In genomic region chr1:221138516-221138915, GRCh38 we compare ENCODE assay signal across 32 cellular contexts.
"Had no signal": no experiment of that assay in that cellular context is flagged by ENCODE, and none has a peak within 500 bp of the region (broad histone marks: within the 10 kb centered on the region; RNA-seq: fewer than 3 reads in every experiment).

No MANE protein-coding gene starts in this region.

- H2AFZ ChIP-seq: hepatocyte had no signal

- H3K27me3 Mint-ChIP-seq: activated CD4-positive, alpha-beta T cell treated with anti-CD3 and anti-CD28 coated beads, Interleukin-2, amount 10 ng/mL, durations not matched to agents 24 days and 14 days; activated CD8-positive, alpha-beta memory T cell treated with anti-CD3 and anti-CD28 coated beads, Interleukin-2, amount 10 ng/mL, durations not matched to agents 7 days and 5 days; activated naive CD8-positive, alpha-beta T cell treated with anti-CD3 and anti-CD28 coated beads for 36 hours had no signal

- H3K4me3 ChIP-seq: adrenal gland, body of pancreas, esophagus squamous epithelium, gastroesophageal sphincter, heart right ventricle, hepatocyte had no signal

- H3K4me3 Mint-ChIP-seq: activated CD4-positive, alpha-beta memory T cell treated with anti-CD3 and anti-CD28 coated beads for 36 hours; activated CD4-positive, alpha-beta T cell treated with anti-CD3 and anti-CD28 coated beads for 36 hours; activated CD4-positive, alpha-beta T cell treated with anti-CD3 and anti-CD28 coated beads, Interleukin-2, amount 10 ng/mL, durations not matched to agents 24 days and 14 days; activated CD8-positive, alpha-beta memory T cell treated with anti-CD3 and anti-CD28 coated beads, Interleukin-2, amount 10 ng/mL, durations not matched to agents 7 days and 5 days; activated CD8-positive, alpha-beta T cell treated with anti-CD3 and anti-CD28 coated beads, Interleukin-2, amount 10 ng/mL, durations not matched to agents 7 days and 5 days; activated naive CD4-positive, alpha-beta T cell treated with anti-CD3 and anti-CD28 coated beads for 36 hours; activated naive CD4-positive, alpha-beta T cell treated with anti-CD3 and anti-CD28 coated beads, Interleukin-2, amount 50 U/mL, for 24 hours; activated naive CD8-positive, alpha-beta T cell treated with anti-CD3 and anti-CD28 coated beads for 36 hours; activated naive CD8-positive, alpha-beta T cell treated with anti-CD3 and anti-CD28 coated beads, Interleukin-2, amount 50 U/mL, for 24 hours; activated T-helper 1 cell treated with anti-CD3 and anti-CD28 coated beads, Interleukin-12 subunit alpha, Interleukin-12 subunit beta, Interleukin-2, Interleukin-4 antibody, amounts not matched to agents 30 ng/mL and 10 ng/mL and 1 ng/mL, durations not matched to agents 14 hours and 24 hours and 36 hours had no signal

- H3K9me3 Mint-ChIP-seq: activated naive CD4-positive, alpha-beta T cell treated with anti-CD3 and anti-CD28 coated beads for 36 hours; activated naive CD8-positive, alpha-beta T cell treated with anti-CD3 and anti-CD28 coated beads for 36 hours had no signal

- H3K36me3 Mint-ChIP-seq: activated CD4-positive, alpha-beta memory T cell treated with anti-CD3 and anti-CD28 coated beads for 36 hours; activated CD8-positive, alpha-beta memory T cell treated with anti-CD3 and anti-CD28 coated beads, Interleukin-2, amount 10 ng/mL, durations not matched to agents 7 days and 5 days; activated naive CD4-positive, alpha-beta T cell treated with anti-CD3 and anti-CD28 coated beads, Interleukin-2, amount 50 U/mL, for 24 hours; activated naive CD8-positive, alpha-beta T cell treated with anti-CD3 and anti-CD28 coated beads for 36 hours had no signal

- H3K4me2 ChIP-seq: hepatocyte had no signal

- H3K4me1 Mint-ChIP-seq: activated CD4-positive, alpha-beta T cell treated with anti-CD3 and anti-CD28 coated beads for 36 hours; activated CD4-positive, alpha-beta T cell treated with anti-CD3 and anti-CD28 coated beads, Interleukin-2, amount 10 ng/mL, durations not matched to agents 24 days and 14 days; activated CD8-positive, alpha-beta memory T cell treated with anti-CD3 and anti-CD28 coated beads, Interleukin-2, amount 10 ng/mL, durations not matched to agents 7 days and 5 days; activated naive CD4-positive, alpha-beta T cell treated with anti-CD3 and anti-CD28 coated beads, Interleukin-2, amount 50 U/mL, for 24 hours; activated naive CD8-positive, alpha-beta T cell treated with anti-CD3 and anti-CD28 coated beads for 36 hours; activated naive CD8-positive, alpha-beta T cell treated with anti-CD3 and anti-CD28 coated beads, Interleukin-2, amount 50 U/mL, for 24 hours had no signal

- FAIRE-seq: colon, endothelial cell of umbilical vein had no signal

- H3K4me1 ChIP-seq: adrenal gland, body of pancreas, esophagus squamous epithelium, gastroesophageal sphincter, heart right ventricle had no signal

- H3K79me2 ChIP-seq: hepatocyte had no signal

- ATAC-seq: activated CD4-positive, alpha-beta T cell treated with anti-CD3 and anti-CD28 coated beads for 36 hours; activated CD8-positive, alpha-beta memory T cell treated with anti-CD3 and anti-CD28 coated beads, Interleukin-2, amount 10 ng/mL, durations not matched to agents 7 days and 5 days; activated CD8-positive, alpha-beta T cell treated with anti-CD3 and anti-CD28 coated beads, Interleukin-2, amount 10 ng/mL, durations not matched to agents 7 days and 5 days; activated naive CD8-positive, alpha-beta T cell treated with anti-CD3 and anti-CD28 coated beads, Interleukin-2, amount 50 U/mL, for 24 hours; body of pancreas; gastroesophageal sphincter; heart right ventricle had no signal

- H3K27me3 ChIP-seq: adrenal gland, body of pancreas, esophagus squamous epithelium, gastroesophageal sphincter, heart right ventricle, hepatocyte had no signal

- H3K27ac Mint-ChIP-seq: activated CD4-positive, alpha-beta memory T cell treated with anti-CD3 and anti-CD28 coated beads for 36 hours; activated CD4-positive, alpha-beta T cell treated with anti-CD3 and anti-CD28 coated beads for 36 hours; activated CD4-positive, alpha-beta T cell treated with anti-CD3 and anti-CD28 coated beads, Interleukin-2, amount 10 ng/mL, durations not matched to agents 24 days and 14 days; activated CD8-positive, alpha-beta memory T cell treated with anti-CD3 and anti-CD28 coated beads, Interleukin-2, amount 10 ng/mL, durations not matched to agents 7 days and 5 days; activated CD8-positive, alpha-beta T cell treated with anti-CD3 and anti-CD28 coated beads, Interleukin-2, amount 10 ng/mL, durations not matched to agents 7 days and 5 days; activated naive CD4-positive, alpha-beta T cell treated with anti-CD3 and anti-CD28 coated beads for 36 hours; activated naive CD4-positive, alpha-beta T cell treated with anti-CD3 and anti-CD28 coated beads, Interleukin-2, amount 50 U/mL, for 24 hours; activated naive CD8-positive, alpha-beta T cell treated with anti-CD3 and anti-CD28 coated beads for 36 hours; activated naive CD8-positive, alpha-beta T cell treated with anti-CD3 and anti-CD28 coated beads, Interleukin-2, amount 50 U/mL, for 24 hours; activated T-helper 1 cell treated with anti-CD3 and anti-CD28 coated beads, Interleukin-12 subunit alpha, Interleukin-12 subunit beta, Interleukin-2, Interleukin-4 antibody, amounts not matched to agents 30 ng/mL and 10 ng/mL and 1 ng/mL, durations not matched to agents 14 hours and 24 hours and 36 hours; activated T-helper 2 cell treated with anti-CD3 and anti-CD28 coated beads, Interferon-gamma antibody, Interleukin-2, Interleukin-4, amounts not matched to agents 10 μg/mL and 5 μg/mL and 100 μg/mL, durations not matched to agents 14 hours and 24 hours and 36 hours had no signal

- H3K27ac ChIP-seq: adrenal gland, body of pancreas, epithelial cell of prostate, esophagus squamous epithelium, gastroesophageal sphincter, heart right ventricle, hepatocyte had no signal

- DNase-seq: activated CD4-positive, alpha-beta memory T cell treated with anti-CD3 and anti-CD28 coated beads for 36 hours; activated CD4-positive, alpha-beta T cell treated with anti-CD3 and anti-CD28 coated beads for 36 hours; activated CD4-positive, alpha-beta T cell treated with anti-CD3 and anti-CD28 coated beads, Interleukin-2, amount 10 ng/mL, durations not matched to agents 24 days and 14 days; activated CD4-positive, CD25-positive, alpha-beta regulatory T cell; activated CD4-positive, CD25-positive, alpha-beta regulatory T cell treated with anti-CD3 and anti-CD28 coated beads, Interleukin-2, amount 50 U/mL, for 72 hours; activated CD8-positive, alpha-beta memory T cell treated with anti-CD3 and anti-CD28 coated beads, Interleukin-2, amount 10 ng/mL, durations not matched to agents 7 days and 5 days; activated CD8-positive, alpha-beta memory T cell treated with anti-CD3 and anti-CD28 coated beads, Interleukin-2, amount 50 U/mL, for 4 hours; activated CD8-positive, alpha-beta T cell treated with anti-CD3 and anti-CD28 coated beads, Interleukin-2, amount 10 ng/mL, durations not matched to agents 7 days and 5 days; activated effector memory CD4-positive, alpha-beta T cell treated with anti-CD3 and anti-CD28 coated beads, Interleukin-2, amount 50 U/mL, for 16 hours; activated naive CD4-positive, alpha-beta T cell treated with anti-CD3 and anti-CD28 coated beads for 36 hours; activated naive CD8-positive, alpha-beta T cell treated with anti-CD3 and anti-CD28 coated beads for 36 hours; activated naive CD8-positive, alpha-beta T cell treated with anti-CD3 and anti-CD28 coated beads, Interleukin-2, amount 50 U/mL, for 24 hours; activated T-cell treated with anti-CD3 and anti-CD28 coated beads, Interleukin-2, amount 50 U/mL, for 1 hour; activated T-cell treated with anti-CD3 and anti-CD28 coated beads, Interleukin-2, amount 50 U/mL, for 48 hours; adrenal gland; amygdala; aorta; body of pancreas; caudate nucleus; cortex of kidney; effector CD8-positive, alpha-beta T cell; esophagus squamous epithelium; foreskin melanocyte; heart right ventricle had no signal

- H3K9me3 ChIP-seq: adrenal gland, body of pancreas, esophagus squamous epithelium, gastroesophageal sphincter had no signal

- H3K36me3 ChIP-seq: adrenal gland, esophagus squamous epithelium, gastroesophageal sphincter, heart right ventricle had no signal
